Comparison of ENCODE assay signal across 1 cellular context in genomic region chr3:67875338-67875737, GRCh38.
TF ChIP-seq lines count a peak whose summit lies in the region.

No MANE protein-coding gene starts in this region.

TF ChIP-seq in liver, 16 proteins besides CTCF, POLR2A, EP300 and RAD21 (continued from another document):
- TF ChIP-seq, protein P1, sequence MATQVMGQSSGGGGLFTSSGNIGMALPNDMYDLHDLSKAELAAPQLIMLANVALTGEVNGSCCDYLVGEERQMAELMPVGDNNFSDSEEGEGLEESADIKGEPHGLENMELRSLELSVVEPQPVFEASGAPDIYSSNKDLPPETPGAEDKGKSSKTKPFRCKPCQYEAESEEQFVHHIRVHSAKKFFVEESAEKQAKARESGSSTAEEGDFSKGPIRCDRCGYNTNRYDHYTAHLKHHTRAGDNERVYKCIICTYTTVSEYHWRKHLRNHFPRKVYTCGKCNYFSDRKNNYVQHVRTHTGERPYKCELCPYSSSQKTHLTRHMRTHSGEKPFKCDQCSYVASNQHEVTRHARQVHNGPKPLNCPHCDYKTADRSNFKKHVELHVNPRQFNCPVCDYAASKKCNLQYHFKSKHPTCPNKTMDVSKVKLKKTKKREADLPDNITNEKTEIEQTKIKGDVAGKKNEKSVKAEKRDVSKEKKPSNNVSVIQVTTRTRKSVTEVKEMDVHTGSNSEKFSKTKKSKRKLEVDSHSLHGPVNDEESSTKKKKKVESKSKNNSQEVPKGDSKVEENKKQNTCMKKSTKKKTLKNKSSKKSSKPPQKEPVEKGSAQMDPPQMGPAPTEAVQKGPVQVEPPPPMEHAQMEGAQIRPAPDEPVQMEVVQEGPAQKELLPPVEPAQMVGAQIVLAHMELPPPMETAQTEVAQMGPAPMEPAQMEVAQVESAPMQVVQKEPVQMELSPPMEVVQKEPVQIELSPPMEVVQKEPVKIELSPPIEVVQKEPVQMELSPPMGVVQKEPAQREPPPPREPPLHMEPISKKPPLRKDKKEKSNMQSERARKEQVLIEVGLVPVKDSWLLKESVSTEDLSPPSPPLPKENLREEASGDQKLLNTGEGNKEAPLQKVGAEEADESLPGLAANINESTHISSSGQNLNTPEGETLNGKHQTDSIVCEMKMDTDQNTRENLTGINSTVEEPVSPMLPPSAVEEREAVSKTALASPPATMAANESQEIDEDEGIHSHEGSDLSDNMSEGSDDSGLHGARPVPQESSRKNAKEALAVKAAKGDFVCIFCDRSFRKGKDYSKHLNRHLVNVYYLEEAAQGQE (IDR thresholded peaks at IDR 0.05), result no peak
- no peak for TF ChIP-seq FOXA1 (IDR thresholded peaks at IDR 0.05)
- TF ChIP-seq, protein P2, sequence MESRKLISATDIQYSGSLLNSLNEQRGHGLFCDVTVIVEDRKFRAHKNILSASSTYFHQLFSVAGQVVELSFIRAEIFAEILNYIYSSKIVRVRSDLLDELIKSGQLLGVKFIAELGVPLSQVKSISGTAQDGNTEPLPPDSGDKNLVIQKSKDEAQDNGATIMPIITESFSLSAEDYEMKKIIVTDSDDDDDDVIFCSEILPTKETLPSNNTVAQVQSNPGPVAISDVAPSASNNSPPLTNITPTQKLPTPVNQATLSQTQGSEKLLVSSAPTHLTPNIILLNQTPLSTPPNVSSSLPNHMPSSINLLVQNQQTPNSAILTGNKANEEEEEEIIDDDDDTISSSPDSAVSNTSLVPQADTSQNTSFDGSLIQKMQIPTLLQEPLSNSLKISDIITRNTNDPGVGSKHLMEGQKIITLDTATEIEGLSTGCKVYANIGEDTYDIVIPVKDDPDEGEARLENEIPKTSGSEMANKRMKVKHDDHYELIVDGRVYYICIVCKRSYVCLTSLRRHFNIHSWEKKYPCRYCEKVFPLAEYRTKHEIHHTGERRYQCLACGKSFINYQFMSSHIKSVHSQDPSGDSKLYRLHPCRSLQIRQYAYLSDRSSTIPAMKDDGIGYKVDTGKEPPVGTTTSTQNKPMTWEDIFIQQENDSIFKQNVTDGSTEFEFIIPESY (IDR thresholded peaks at IDR 0.05), result no peak
- no peak for TF ChIP-seq EGR1 (IDR thresholded peaks at IDR 0.05; ENCODE audit: low read depth in 2 of 2)
- TF ChIP-seq HNF4A (conservative IDR thresholded peaks at IDR 0.05), result peak; percentile 78 to 80
- no peak for TF ChIP-seq NR2F2 (IDR thresholded peaks at IDR 0.05)
